In the genomic region with DNA sequence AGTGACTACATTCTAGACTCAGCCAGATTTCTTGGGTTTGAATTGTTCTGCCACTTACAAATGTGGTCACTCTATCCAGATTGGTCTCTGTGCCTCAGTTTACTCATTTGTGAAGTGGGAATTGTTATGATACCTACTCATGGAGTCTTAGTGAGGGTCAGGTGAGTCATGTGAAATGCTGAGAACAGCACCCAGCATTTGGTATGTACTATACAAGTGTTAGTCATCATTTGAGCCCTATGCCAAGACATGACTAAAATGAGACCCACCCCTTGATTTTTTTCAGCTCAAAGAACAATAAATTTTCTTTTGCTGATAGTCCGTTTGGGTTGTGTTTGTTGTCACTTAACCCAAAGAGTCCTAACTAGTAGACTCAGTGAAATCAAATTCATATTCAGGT, we compare ENCODE assay signal across 14 cellular contexts.
A peak's percentile ranks its signal among the peaks of the same experiment; 100 is the strongest.
DNase-seq lines count a peak whose midpoint lies in the region; ATAC-seq and TF ChIP-seq lines count a peak whose summit lies in the region.
"Had no signal": no experiment of that assay in that cellular context is flagged by ENCODE, and none has a peak within 500 bp of the region (broad histone marks: within the 10 kb centered on the region; RNA-seq: fewer than 3 reads in every experiment).

No MANE protein-coding gene starts in this region.

- peak overlapping the region; percentile 34; the same call in 1 of the 2 replicates for H3K4me3 ChIP-seq in ACC112 (ENCODE audit: low read depth, low read length)
- H3K4me3 ChIP-seq in adipocyte (ENCODE audit: low read length) = no peak overlapping the region
- H3K4me3 ChIP-seq in stomach = no peak overlapping the region
- no peak overlapping the region for H3K4me3 ChIP-seq in lower leg skin (ENCODE audit: low read depth, poor library complexity, severe bottlenecking)

- H3K4me1 ChIP-seq in ACC112 (ENCODE audit: control insufficient read depth, insufficient read depth, low read length, unreplicated experiment) = peaks cover 34% of the 10 kb centered on the region
- H3K4me1 ChIP-seq in adipocyte (ENCODE audit: control insufficient read depth, insufficient read depth, low read length) = peaks cover 11% of the 10 kb centered on the region
- peaks cover 0 to 36% (median 17%) of the 10 kb centered on the region in 4 donors for H3K4me1 ChIP-seq in stomach

- no peaks in the 10 kb centered on the region for H3K9me3 ChIP-seq in adipocyte (ENCODE audit: control insufficient read depth, low read length)
- no peaks in the 10 kb centered on the region for H3K9me3 ChIP-seq in stomach

- H3K4me1 Mint-ChIP-seq in HFFc6 (ENCODE audit: low read depth) = peaks cover 18% of the 10 kb centered on the region; the same call in 1 of the 2 replicates

- H2AFZ ChIP-seq in ACC112 (ENCODE audit: low read length, unreplicated experiment) = no peak overlapping the region

- intact Hi-C loops in stomach (cut with DNase I; ENCODE audit: low total_unique reads) = no loop called here
- intact Hi-C loops in lower leg skin (cut with DNase I; ENCODE audit: low total_unique reads) = no loop called here

- no peaks in the 10 kb centered on the region for H3K36me3 ChIP-seq in ACC112 (ENCODE audit: insufficient read depth, low read length)
- no peaks in the 10 kb centered on the region for H3K36me3 ChIP-seq in adipocyte (ENCODE audit: control insufficient read depth, insufficient read depth, low read length, severe bottlenecking)
- H3K36me3 ChIP-seq in stomach = no peaks in the 10 kb centered on the region

- H3K27ac ChIP-seq in ACC112 (ENCODE audit: low read depth, low read length) (peak overlapping the region; percentile 42; the same call in 1 of the 2 replicates), stomach (no peak overlapping the region)
- H3K27ac ChIP-seq: C4-2B had no signal

- no peak for ATAC-seq in GM21367 (IDR thresholded peaks at IDR 0.05; ENCODE audit: unreplicated experiment)
- ATAC-seq: stimulated activated memory B cell treated with anti-CD40 and anti-IgM and Interleukin-4, amounts not matched to agents 10 μg/mL and 1 μg/mL and 100 μg/mL, for 72 hours had no signal

- no peak overlapping the region for H3K27ac Mint-ChIP-seq in HFFc6
- H3K27ac Mint-ChIP-seq: stimulated activated memory B cell treated with anti-CD40 and anti-IgM and Interleukin-4, amounts not matched to agents 10 μg/mL and 1 μg/mL and 100 μg/mL, for 72 hours had no signal

- TF ChIP-seq POLR2A in stomach (IDR thresholded peaks at IDR 0.05) (no peak), lower leg skin (IDR thresholded peaks at IDR 0.05) (no peak)

- no peaks in the 10 kb centered on the region for H3K79me2 ChIP-seq in ACC112 (ENCODE audit: control insufficient read depth, insufficient read depth, low read length, unreplicated experiment)

- no peaks in the 10 kb centered on the region for H3K9me3 Mint-ChIP-seq in HFFc6
- H3K9me3 Mint-ChIP-seq: stimulated activated memory B cell treated with anti-CD40 and anti-IgM and Interleukin-4, amounts not matched to agents 10 μg/mL and 1 μg/mL and 100 μg/mL, for 72 hours had no signal

- TF ChIP-seq CTCF in HFFc6 (IDR thresholded peaks at IDR 0.05) (no peak), stomach (IDR thresholded peaks at IDR 0.05) (no peak), lower leg skin (IDR thresholded peaks at IDR 0.05) (no peak)

- no peak for TF ChIP-seq EP300 in stomach (IDR thresholded peaks at IDR 0.05)

- H3K36me3 Mint-ChIP-seq in HFFc6 (ENCODE audit: low read depth) = no peaks in the 10 kb centered on the region
- H3K36me3 Mint-ChIP-seq: stimulated activated memory B cell treated with anti-CD40 and anti-IgM and Interleukin-4, amounts not matched to agents 10 μg/mL and 1 μg/mL and 100 μg/mL, for 72 hours had no signal

- no peak overlapping the region for H3K4me3 Mint-ChIP-seq in HFFc6
- H3K4me3 Mint-ChIP-seq: stimulated activated memory B cell treated with anti-CD40 and anti-IgM and Interleukin-4, amounts not matched to agents 10 μg/mL and 1 μg/mL and 100 μg/mL, for 72 hours had no signal

- WGBS in stomach, 5 donors = 15 to 41% (median 32%) methylated on average over 1 of the region's 1 CpG
- 18% methylated on average over 1 of the region's 1 CpG for WGBS in lower leg skin, 2 donors

- H3K27me3 ChIP-seq in ACC112 (ENCODE audit: insufficient read depth, low read length) (no peaks in the 10 kb centered on the region; the same call in 1 of the 2 replicates), adipocyte (replicated peaks; ENCODE audit: control insufficient read depth, insufficient read depth, low read length) (peaks cover 4% of the 10 kb centered on the region), stomach (no peaks in the 10 kb centered on the region)

- no peak overlapping the region for H3K9ac ChIP-seq in adipocyte (ENCODE audit: low read length)

- peaks cover 8% of the 10 kb centered on the region; the same call in 1 of the 2 replicates for H3K27me3 Mint-ChIP-seq in HFFc6 (ENCODE audit: insufficient read depth)
- H3K27me3 Mint-ChIP-seq: stimulated activated memory B cell treated with anti-CD40 and anti-IgM and Interleukin-4, amounts not matched to agents 10 μg/mL and 1 μg/mL and 100 μg/mL, for 72 hours had no signal

- DNase-seq in HFFc6 (peak; percentile 32), adipocyte (ENCODE audit: low read depth) (peak; percentile 66), iris pigment epithelial cell (ENCODE audit: low read depth) (peak; percentile 88), stomach (no peak), lower leg skin (ENCODE audit: low spot score in 2 of 2) (no peak), NCI-H1092 (lab: John Stamatoyannopoulos, UW) (no peak)
- DNase-seq: cerebellar nuclear complex, KG1, NCI-H748 treated with DMSO at 0.1 percent for 48 hours, T-helper 1 cell had no signal

Comparison
In these comparisons a context has a peak if more than half of its experiments do, and no peak if none do; other contexts are left out.
1. DNase-seq: peak in HFFc6 (single experiment), adipocyte (single experiment) and iris pigment epithelial cell (single experiment); none in stomach (single experiment), lower leg skin (0 of 2) and NCI-H1092 (single experiment).